In the genomic region with DNA sequence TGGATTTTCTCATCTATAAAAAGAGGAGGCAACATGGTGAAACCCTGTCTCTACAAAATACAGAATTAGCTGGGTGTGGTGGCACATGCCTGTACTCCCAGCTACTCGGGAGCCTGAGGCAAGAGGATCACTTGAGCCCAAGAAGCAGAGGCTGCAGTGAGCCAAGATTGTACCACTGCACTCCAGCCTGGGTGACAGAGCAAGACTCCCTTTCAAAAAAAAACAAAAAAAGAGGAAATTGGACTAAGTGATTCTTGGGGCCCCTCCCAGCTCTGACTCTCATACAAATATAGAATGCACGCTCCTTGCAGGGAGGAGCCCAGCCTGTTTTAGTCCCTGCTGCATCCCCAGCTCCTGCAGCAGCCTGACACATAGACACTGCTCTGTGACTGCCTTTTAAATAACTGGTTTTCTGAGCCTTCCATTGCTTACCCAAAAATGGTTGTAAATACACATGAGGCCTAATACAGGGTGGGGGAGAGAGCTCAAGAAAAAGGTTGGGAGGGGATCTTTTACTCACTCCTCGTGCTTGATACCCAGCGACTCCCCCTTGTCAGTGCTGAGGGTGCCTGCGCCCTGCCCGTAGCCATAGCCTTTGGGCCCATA, we compare ENCODE assay signal across 2 cellular contexts.
TF ChIP-seq lines count a peak whose summit lies in the region.

No MANE protein-coding gene starts in this region.

TF ChIP-seq in liver, 16 proteins besides CTCF, POLR2A, EP300 and RAD21:
- TF ChIP-seq FOXA2 (IDR thresholded peaks at IDR 0.05) = no peak

TF ChIP-seq in HepG2, 621 proteins besides CTCF, POLR2A, EP300 and RAD21:
- TF ChIP-seq FOXK1 (CRISPR knock-in tag; IDR thresholded peaks at IDR 0.05; ENCODE audit: borderline replicate concordance, low read depth) (no peak), ZNF773 (CRISPR knock-in tag; IDR thresholded peaks at IDR 0.05; ENCODE audit: borderline replicate concordance) (no peak), JUN (CRISPR knock-in tag; IDR thresholded peaks at IDR 0.05) (no peak)
- TF ChIP-seq, protein P1, sequence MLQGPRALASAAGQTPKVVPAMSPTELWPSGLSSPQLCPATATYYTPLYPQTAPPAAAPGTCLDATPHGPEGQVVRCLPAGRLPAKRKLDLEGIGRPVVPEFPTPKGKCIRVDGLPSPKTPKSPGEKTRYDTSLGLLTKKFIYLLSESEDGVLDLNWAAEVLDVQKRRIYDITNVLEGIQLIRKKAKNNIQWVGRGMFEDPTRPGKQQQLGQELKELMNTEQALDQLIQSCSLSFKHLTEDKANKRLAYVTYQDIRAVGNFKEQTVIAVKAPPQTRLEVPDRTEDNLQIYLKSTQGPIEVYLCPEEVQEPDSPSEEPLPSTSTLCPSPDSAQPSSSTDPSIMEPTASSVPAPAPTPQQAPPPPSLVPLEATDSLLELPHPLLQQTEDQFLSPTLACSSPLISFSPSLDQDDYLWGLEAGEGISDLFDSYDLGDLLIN (CRISPR knock-in tag; IDR thresholded peaks at IDR 0.05; ENCODE audit: borderline replicate concordance) = no peak
